ENCODE assay signal across 15 cellular contexts in genomic region chr2:9334722-9335121, GRCh38.
"Had no signal": no experiment of that assay in that cellular context is flagged by ENCODE, and none has a peak within 500 bp of the region (broad histone marks: within the 10 kb centered on the region; RNA-seq: fewer than 3 reads in every experiment).

No MANE protein-coding gene starts in this region.

- H3K9me3 ChIP-seq: lower lobe of right lung, sigmoid colon, stomach, vagina had no signal

- H3K9ac ChIP-seq: neural progenitor cell had no signal

- H2AFZ ChIP-seq: neural progenitor cell had no signal

- ATAC-seq: activated CD4-positive, CD25-positive, alpha-beta regulatory T cell treated with anti-CD3 and anti-CD28 coated beads, Interleukin-2, amount 50 U/mL, for 24 hours; activated T-helper 17 cell treated with anti-CD3 and anti-CD28 coated beads, Interleukin-2, amount 50 U/mL, for 72 hours; left cardiac atrium; lower lobe of right lung had no signal

- H3K27ac Mint-ChIP-seq: activated T-helper 17 cell treated with anti-CD3 and anti-CD28 coated beads, Interleukin-2, amount 50 U/mL, for 72 hours had no signal

- H3K4me3 Mint-ChIP-seq: activated T-helper 17 cell treated with anti-CD3 and anti-CD28 coated beads, Interleukin-2, amount 50 U/mL, for 72 hours; neural progenitor cell had no signal

- H3K9me3 Mint-ChIP-seq: activated T-helper 17 cell treated with anti-CD3 and anti-CD28 coated beads, Interleukin-2, amount 50 U/mL, for 72 hours; neural progenitor cell had no signal

- H3K36me3 ChIP-seq: neural progenitor cell had no signal

- H3K27me3 ChIP-seq: neural progenitor cell, sigmoid colon, stomach, vagina had no signal

- H3K27ac ChIP-seq: lower lobe of right lung, neural progenitor cell, vagina had no signal

- H3K4me2 ChIP-seq: neural progenitor cell had no signal

- H3K4me1 ChIP-seq: neural progenitor cell had no signal

- H3K4me3 ChIP-seq: lower lobe of right lung, neural progenitor cell, sigmoid colon, stomach, vagina had no signal

- DNase-seq: activated naive CD4-positive, alpha-beta T cell treated with Interleukin-2 at 50 U/mL for 16 hours; activated T-cell treated with anti-CD3 and anti-CD28 coated beads for 4 hours; anterior cingulate cortex; foreskin fibroblast; left cardiac atrium; lower lobe of right lung; midbrain; sigmoid colon; stimulated activated CD4-positive, alpha-beta T cell treated with anti-CD3 and anti-CD28 coated beads, Interleukin-12 subunit alpha, Interleukin-12 subunit beta, amount 100 ng/mL, for 4 hours; stimulated activated CD4-positive, alpha-beta T cell treated with anti-CD3 and anti-CD28 coated beads, Interleukin-2, amount 100 ng/mL, for 24 hours; stomach had no signal

- H3K4me1 Mint-ChIP-seq: activated T-helper 17 cell treated with anti-CD3 and anti-CD28 coated beads, Interleukin-2, amount 50 U/mL, for 72 hours had no signal
